Comparison of ENCODE assay signal across 1 cellular context in genomic region chr11:17475666-17476316, GRCh38.
TF ChIP-seq lines count a peak whose summit lies in the region.

No MANE protein-coding gene starts in this region.

TF ChIP-seq in HepG2, 621 proteins besides CTCF, POLR2A, EP300 and RAD21 (continued from another document):
- TF ChIP-seq ZBTB33 (CRISPR knock-in tag; IDR thresholded peaks at IDR 0.05) (no peak), TBL1XR1 (IDR thresholded peaks at IDR 0.05; ENCODE audit: borderline replicate concordance, low read length, partially characterized antibody) (no peak), KAT2B (IDR thresholded peaks at IDR 0.05; ENCODE audit: borderline replicate concordance, low read depth, low read length) (no peak), CBFB (CRISPR knock-in tag; IDR thresholded peaks at IDR 0.05) (no peak), ZNF557 (CRISPR knock-in tag; IDR thresholded peaks at IDR 0.05) (no peak), ZBTB38 (CRISPR knock-in tag; IDR thresholded peaks at IDR 0.05) (no peak), ZNF335 (CRISPR knock-in tag; IDR thresholded peaks at IDR 0.05) (no peak), ZNF17 (CRISPR knock-in tag; IDR thresholded peaks at IDR 0.05) (no peak), ZNF746 (CRISPR knock-in tag; IDR thresholded peaks at IDR 0.05) (no peak), CHD4 (IDR thresholded peaks at IDR 0.05; ENCODE audit: borderline replicate concordance, low read length) (no peak), FOXO1 (CRISPR knock-in tag; IDR thresholded peaks at IDR 0.05) (no peak), NFKB2 (CRISPR knock-in tag; IDR thresholded peaks at IDR 0.05; ENCODE audit: borderline replicate concordance) (no peak), FOSL1 (CRISPR knock-in tag; IDR thresholded peaks at IDR 0.05; ENCODE audit: borderline replicate concordance) (no peak), SMARCC2 (IDR thresholded peaks at IDR 0.05) (no peak)
- TF ChIP-seq, protein P1, sequence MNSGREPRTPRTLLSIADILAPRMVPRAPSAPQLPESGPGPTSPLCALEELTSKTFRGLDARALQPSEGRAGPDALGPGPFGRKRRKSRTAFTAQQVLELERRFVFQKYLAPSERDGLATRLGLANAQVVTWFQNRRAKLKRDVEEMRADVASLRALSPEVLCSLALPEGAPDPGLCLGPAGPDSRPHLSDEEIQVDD (CRISPR knock-in tag; IDR thresholded peaks at IDR 0.05; ENCODE audit: borderline replicate concordance) = no peak
